In genomic region chr5:115179959-115180709, GRCh38 we compare ENCODE assay signal across 8 cellular contexts. TPM values are rescaled to one million over a fixed set of nuclear protein-coding genes. Genes with fewer than 3 reads are reported as not detected.
A peak's percentile ranks its signal among the peaks of the same experiment; 100 is the strongest.
DNase-seq lines count a peak whose midpoint lies in the region; ATAC-seq lines count a peak whose summit lies in the region.

No MANE protein-coding gene starts in this region.

- peaks cover 86% of the 10 kb centered on the region for H3K27me3 Mint-ChIP-seq in activated naive CD8-positive, alpha-beta T cell treated with anti-CD3 and anti-CD28 coated beads for 36 hours

- H3K36me3 ChIP-seq in iPS-18a (ENCODE audit: control insufficient read depth, low read depth, low read length) (no peaks in the 10 kb centered on the region), skeletal muscle satellite cell (ENCODE audit: insufficient read depth, low read length) (no peaks in the 10 kb centered on the region)

- H3K9me3 ChIP-seq in iPS-18a (ENCODE audit: control insufficient read depth, low read depth, low read length) (no peaks in the 10 kb centered on the region), skeletal muscle satellite cell (replicated peaks; ENCODE audit: low read length) (no peaks in the 10 kb centered on the region)

- H3K4me1 ChIP-seq in iPS-18a (ENCODE audit: control insufficient read depth, low read depth, low read length) (no peaks in the 10 kb centered on the region), skeletal muscle satellite cell (ENCODE audit: control insufficient read depth, insufficient read depth, low read length) (peaks cover 6% of the 10 kb centered on the region)

- H3K4me1 Mint-ChIP-seq in activated naive CD8-positive, alpha-beta T cell treated with anti-CD3 and anti-CD28 coated beads for 36 hours: peaks cover 8% of the 10 kb centered on the region

- H3K27ac Mint-ChIP-seq in activated naive CD8-positive, alpha-beta T cell treated with anti-CD3 and anti-CD28 coated beads for 36 hours: no peak overlapping the region

- peaks cover 2% of the 10 kb centered on the region for H3K9me3 Mint-ChIP-seq in activated naive CD8-positive, alpha-beta T cell treated with anti-CD3 and anti-CD28 coated beads for 36 hours

- H3K9ac ChIP-seq in iPS-18a (ENCODE audit: low read length) (no peak overlapping the region), skeletal muscle satellite cell (ENCODE audit: low read depth, low read length) (peak overlapping the region; percentile 70)

- H3K4me3 Mint-ChIP-seq in activated naive CD8-positive, alpha-beta T cell treated with anti-CD3 and anti-CD28 coated beads for 36 hours: peak overlapping the region; percentile 80

- H3K36me3 Mint-ChIP-seq in activated naive CD8-positive, alpha-beta T cell treated with anti-CD3 and anti-CD28 coated beads for 36 hours: peaks cover 2% of the 10 kb centered on the region

- peak overlapping the region; percentile 55 for H3K4me3 ChIP-seq in iPS-18a (ENCODE audit: low read length)
- peak overlapping the region; percentile 81 for H3K4me3 ChIP-seq in skeletal muscle satellite cell (ENCODE audit: low read length)

- peak; percentile 28 for ATAC-seq in Right ventricle myocardium inferior
- peak; percentile 69 for ATAC-seq in HG02678 (IDR thresholded peaks at IDR 0.05; ENCODE audit: unreplicated experiment)

- H3K4me2 ChIP-seq in skeletal muscle satellite cell (ENCODE audit: low read length): peak overlapping the region; percentile 96

- peaks cover 71% of the 10 kb centered on the region for H3K27me3 ChIP-seq in iPS-18a (ENCODE audit: control insufficient read depth, insufficient read depth, low read length)
- H3K27me3 ChIP-seq in skeletal muscle satellite cell (ENCODE audit: control insufficient read depth, insufficient read depth, low read length): peaks cover 37% of the 10 kb centered on the region

- H3K27ac ChIP-seq in iPS-18a (ENCODE audit: low read length): no peak overlapping the region

- DNase-seq in Right ventricle myocardium inferior (ENCODE audit: missing footprints) (no peak), cardiac septum (ENCODE audit: low spot score) (no peak), NCI-H2227 treated with DMSO at 0.1 percent for 48 hours (lab: John Stamatoyannopoulos, UW) (peak; percentile 76)
- peak; percentile 27 for DNase-seq in activated naive CD8-positive, alpha-beta T cell treated with anti-CD3 and anti-CD28 coated beads for 36 hours
- no peak for DNase-seq in effector CD8-positive, alpha-beta T cell (lab: John Stamatoyannopoulos, UW)

- intact Hi-C loops in Right ventricle myocardium inferior (cut with DNase I) (no loop called here), cardiac septum (cut with DNase I) (loop anchor here (10.0 kb wide), 1 partner anchor 665 kb away; the partner anchor contains the start of genes AP3S1 and ATG12)

RNA-seq across cellular contexts. Expression of gene TRIM36, which starts 10.4 kb away (rescaled TPM):
- total RNA-seq in Right ventricle myocardium inferior (0.19 TPM), cardiac septum (0.75 TPM)
- total RNA-seq in activated naive CD8-positive, alpha-beta T cell treated with anti-CD3 and anti-CD28 coated beads for 36 hours: under 1 TPM; 0.04 to 0.19 TPM
- 0.44 and 0.51 TPM in 2 replicates for total RNA-seq in skeletal muscle satellite cell (2012; rRNA removed)

Comparison
In these comparisons a context has a peak if more than half of its experiments do, and no peak if none do; other contexts are left out.
1. DNase-seq: peak in NCI-H2227 treated with DMSO at 0.1 percent for 48 hours (single experiment) and activated naive CD8-positive, alpha-beta T cell treated with anti-CD3 and anti-CD28 coated beads for 36 hours (single experiment); none in Right ventricle myocardium inferior (single experiment), cardiac septum (single experiment) and effector CD8-positive, alpha-beta T cell (single experiment).